Comparison of ENCODE assay signal across 22 cellular contexts in the genomic region with DNA sequence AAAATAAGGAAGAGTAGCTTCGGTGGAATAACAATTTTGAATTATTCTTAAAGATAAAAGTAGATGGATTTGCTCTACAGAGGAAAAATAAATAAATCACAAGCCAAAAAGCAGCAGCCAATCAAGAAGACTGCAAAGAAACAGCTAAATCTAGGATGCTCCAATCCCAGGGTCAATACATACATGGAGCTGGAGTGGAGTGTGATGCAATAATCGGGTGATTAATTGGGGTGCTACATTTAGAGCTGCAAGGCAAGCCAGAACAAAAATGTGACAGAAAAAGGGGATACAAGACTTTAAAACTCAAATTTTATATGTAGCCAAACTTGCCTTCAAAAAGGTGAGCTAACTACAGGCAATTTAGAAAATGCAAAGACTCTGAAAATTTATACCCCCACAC.
A peak's percentile ranks its signal among the peaks of the same experiment; 100 is the strongest.
DNase-seq lines count a peak whose midpoint lies in the region; ATAC-seq, FAIRE-seq and TF ChIP-seq lines count a peak whose summit lies in the region.
"Had no signal": no experiment of that assay in that cellular context is flagged by ENCODE, and none has a peak within 500 bp of the region (broad histone marks: within the 10 kb centered on the region; RNA-seq: fewer than 3 reads in every experiment).

No MANE protein-coding gene starts in this region.

- H2AFZ ChIP-seq in GM23338, result no peak overlapping the region
- no peak overlapping the region for H2AFZ ChIP-seq in IMR-90 (replicated peaks; ENCODE audit: low read length, poor library complexity)
- H2AFZ ChIP-seq in K562 (ENCODE audit: low read depth, low read length), result no peak overlapping the region
- no peak overlapping the region for H2AFZ ChIP-seq in H1 (ENCODE audit: low read length)

- TF ChIP-seq POLR2A in IMR-90 (IDR thresholded peaks at IDR 0.05; ENCODE audit: low read depth, low read length) (no peak), K562 (conservative IDR thresholded peaks at IDR 0.05) (no peak), H1 (IDR thresholded peaks at IDR 0.05; ENCODE audit: control extremely low read depth in 1 of 2, low read depth in 2 of 2, low read length in 2 of 2) (no peak)

- no peak overlapping the region for H2BK20ac ChIP-seq in IMR-90 (ENCODE audit: low read depth, low read length)
- no peak overlapping the region for H2BK20ac ChIP-seq in H1 (ENCODE audit: low read length)

- H2BK5ac ChIP-seq in IMR-90 (ENCODE audit: low read depth, low read length, poor library complexity, severe bottlenecking) (no peak overlapping the region), H1 (ENCODE audit: low read depth, low read length) (no peak overlapping the region)

- no CpG with 5 or more reads among the region's 2 CpGs for WGBS in IMR-90 (ENCODE audit: extremely low coverage in 2 of 2, insufficient read length in 1 of 2), 2 experiments
- WGBS in K562 (ENCODE audit: insufficient coverage, low coverage, missing lambda C conversion rate), result 77% methylated on average over 2 of the region's 2 CpGs
- 94% methylated on average over 2 of the region's 2 CpGs; no CpG with 5 or more reads in 1 of the 2 experiments for WGBS in H1 (ENCODE audit: extremely low coverage in 1 of 2, insufficient coverage in 1 of 2, insufficient read length in 1 of 2, insufficient replicate concordance in 2 of 2, low coverage in 1 of 2, low lambda C conversion rate in 2 of 2, missing lambda C conversion rate in 1 of 2), 2 experiments

- no peaks in the 10 kb centered on the region for H3K23me2 ChIP-seq in H1 (ENCODE audit: low read depth, low read length)

- H3K9me3 ChIP-seq in IMR-90 (ENCODE audit: control insufficient read depth, insufficient read depth, low read length) (peaks cover 2% of the 10 kb centered on the region; the same call in 1 of the 2 replicates), K562 (replicated peaks; ENCODE audit: control insufficient read depth, insufficient read depth, low read depth, low read length) (no peaks in the 10 kb centered on the region), H1 (ENCODE audit: insufficient read depth in 2 of 2, low read depth in 1 of 2, low read length in 1 of 2) (peaks cover 5 to 7% of the 10 kb centered on the region in 2 experiments; a peak in 1 of 4 replicates)
- H3K9me3 ChIP-seq: A549, Caco-2 had no signal

- H4K8ac ChIP-seq in IMR-90 (ENCODE audit: low read depth in 2 of 2, low read length in 2 of 2), result 0 out of 4 replicates have a peak overlapping the region, but pooled peaks of 1 of the 2 experiments have one; percentile 25
- no peak overlapping the region for H4K8ac ChIP-seq in H1 (ENCODE audit: extremely low read depth, insufficient read depth, low read length)

- H4K20me1 ChIP-seq in GM23338 (replicated peaks; ENCODE audit: insufficient read depth), result no peaks in the 10 kb centered on the region
- H4K20me1 ChIP-seq in IMR-90 (ENCODE audit: insufficient read depth, low read length), result peaks cover 8% of the 10 kb centered on the region; the same call in 1 of the 2 replicates
- no peaks in the 10 kb centered on the region for H4K20me1 ChIP-seq in K562 (replicated peaks; ENCODE audit: control insufficient read depth, insufficient read depth, low read length)
- H4K20me1 ChIP-seq in H1 (replicated peaks in 1 of 2; ENCODE audit: control insufficient read depth in 1 of 2, insufficient read depth in 2 of 2, low read length in 2 of 2), result peaks cover 0 to 2% of the 10 kb centered on the region in 2 experiments

- H3K56ac ChIP-seq in IMR-90 (ENCODE audit: extremely low read depth, insufficient read depth, low read length) (no peak overlapping the region), H1 (replicated peaks; ENCODE audit: insufficient read length, low read depth, low read length) (no peak overlapping the region)

- BruUV-seq in IMR-90 (replicated peaks; lab: Mats Ljungman, UMichigan) (no TSS peak), K562 (replicated peaks; lab: Mats Ljungman, UMichigan) (no TSS peak)

- in situ Hi-C loops in IMR-90 (cut with MboI; ENCODE audit: low sequenced_read_pairs), result no loop called here
- in situ Hi-C loops in K562 (cut with MboI), result no loop called here

- no peak overlapping the region for H2AK9ac ChIP-seq in IMR-90 (replicated peaks; ENCODE audit: low read depth, low read length, poor library complexity)

- H3K9me2 ChIP-seq in GM23338 (ENCODE audit: insufficient read depth), result no peaks in the 10 kb centered on the region

- H3K9me1 ChIP-seq in IMR-90 (ENCODE audit: insufficient read depth, low read length) (peaks cover 4% of the 10 kb centered on the region), K562 (ENCODE audit: control insufficient read depth, insufficient read depth, low read length) (no peaks in the 10 kb centered on the region)

- no peak overlapping the region for H4K91ac ChIP-seq in IMR-90 (ENCODE audit: insufficient read depth, low read depth, low read length)
- H4K91ac ChIP-seq in H1 (replicated peaks; ENCODE audit: insufficient read length, low read length), result no peak overlapping the region

- H3K4ac ChIP-seq in IMR-90 (ENCODE audit: low read depth, low read length), result no peak overlapping the region
- no peak overlapping the region for H3K4ac ChIP-seq in H1 (replicated peaks; ENCODE audit: insufficient read length, low read depth, low read length)

- no peak overlapping the region for H3K14ac ChIP-seq in IMR-90 (replicated peaks; ENCODE audit: low read depth, low read length)
- no peak overlapping the region for H3K14ac ChIP-seq in H1 (ENCODE audit: insufficient read length)

- H3K79me1 ChIP-seq in IMR-90 (ENCODE audit: low read depth in 1 of 2, low read length in 2 of 2) (peaks cover 43 to 60% of the 10 kb centered on the region in 2 experiments), H1 (ENCODE audit: low read depth, low read length) (no peaks in the 10 kb centered on the region; the same call in 1 of the 2 replicates)

- peaks cover 7% of the 10 kb centered on the region; the same call in 2 of the 3 replicates for H3K36me3 Mint-ChIP-seq in GM23338 (ENCODE audit: low read depth)
- H3K36me3 Mint-ChIP-seq: CD8-positive, alpha-beta T cell had no signal

- no peaks in the 10 kb centered on the region for H3K36me3 ChIP-seq in GM23338 (ENCODE audit: insufficient read depth)
- no peaks in the 10 kb centered on the region; the same call in 1 of the 2 replicates for H3K36me3 ChIP-seq in IMR-90 (ENCODE audit: control insufficient read depth, insufficient read depth, low read length)
- no peaks in the 10 kb centered on the region for H3K36me3 ChIP-seq in K562 (ENCODE audit: control insufficient read depth, insufficient read depth, low read length)
- H3K36me3 ChIP-seq in H1 (ENCODE audit: control insufficient read depth in 2 of 4, insufficient read depth in 4 of 4, low read length in 3 of 4), result peaks cover 0 to 2% (median 0%) of the 10 kb centered on the region in 4 experiments; a peak in 3 of 8 replicates

- peak overlapping the region; percentile 22 for H3K27ac Mint-ChIP-seq in GM23338
- H3K27ac Mint-ChIP-seq: B cell; CD4-positive, alpha-beta T cell; CD8-positive, alpha-beta T cell had no signal

- H3K4me1 ChIP-seq in GM23338 (ENCODE audit: insufficient read depth), result peaks cover 14% of the 10 kb centered on the region
- no peaks in the 10 kb centered on the region; the same call in 1 of the 2 replicates for H3K4me1 ChIP-seq in IMR-90 (ENCODE audit: control insufficient read depth, insufficient read depth, low read length)
- no peaks in the 10 kb centered on the region for H3K4me1 ChIP-seq in K562 (replicated peaks in 1 of 2; ENCODE audit: control insufficient read depth in 2 of 2, insufficient read depth in 2 of 2, low read length in 2 of 2)
- H3K4me1 ChIP-seq in H1 (replicated peaks in 1 of 4; ENCODE audit: control insufficient read depth in 3 of 4, insufficient read depth in 4 of 4, low read length in 3 of 4), result peaks cover 0 to 5% (median 0%) of the 10 kb centered on the region in 4 experiments; a peak in 1 of 7 replicates
- H3K4me1 ChIP-seq: A549, Caco-2 had no signal

- H3K4me2 ChIP-seq in GM23338, result no peak overlapping the region
- H3K4me2 ChIP-seq in IMR-90 (ENCODE audit: low read depth, low read length), result no peak overlapping the region
- H3K4me2 ChIP-seq in K562 (ENCODE audit: insufficient read depth, low read length), result no peak overlapping the region
- no peak overlapping the region for H3K4me2 ChIP-seq in H1 (ENCODE audit: insufficient read depth in 1 of 2, low read depth in 2 of 2, low read length in 2 of 2)
- H3K4me2 ChIP-seq: A549; BLaER1 treated with 17β-estradiol and CSF1 and Interleukin-3, amounts not matched to agents 10 nM and 100 nM had no signal

- CTCF ChIA-PET in IMR-90 (lab: Yijun Ruan, JAX) (interaction anchor here (0.6 to 1.2 kb wide), 2 partner anchors 12 to 1247 kb away, joined by 3 read pairs; no protein-coding TSS in a partner anchor), K562 (lab: Yijun Ruan, JAX; ENCODE audit: low intra/inter-chr PET ratio) (no interaction called here), H1 (lab: Charles Lee; ENCODE audit: partially characterized antibody) (interaction anchor here (0.6 to 1.8 kb wide), 3 partner anchors 9 to 1211 kb away, joined by 3 to 10 read pairs (median 3); no protein-coding TSS in a partner anchor)

- H3K9me3 Mint-ChIP-seq in GM23338, result no peaks in the 10 kb centered on the region; the same call in 2 of the 3 replicates
- H3K9me3 Mint-ChIP-seq: CD4-positive, alpha-beta T cell had no signal

- no peak for TF ChIP-seq RAD21 in IMR-90 (IDR thresholded peaks at IDR 0.05; ENCODE audit: low read length)
- no peak for TF ChIP-seq RAD21 in K562 (CRISPR knock-in tag; conservative IDR thresholded peaks at IDR 0.05 in 1 of 2, IDR thresholded peaks at IDR 0.05 in 1 of 2)
- TF ChIP-seq RAD21 in H1 (IDR thresholded peaks at IDR 0.05 in 1 of 2, conservative IDR thresholded peaks at IDR 0.05 in 1 of 2; ENCODE audit: low read depth in 2 of 2, low read length in 2 of 2), result no peak

- dilution Hi-C loops in IMR-90 (cut with HindIII; ENCODE audit: low sequenced_read_pairs, unreplicated experiment), result no loop called here

- H3K18ac ChIP-seq in IMR-90 (ENCODE audit: low read depth, low read length), result no peak overlapping the region
- H3K18ac ChIP-seq in H1 (ENCODE audit: extremely low read depth, low read length), result no peak overlapping the region

- no peak overlapping the region for H2BK12ac ChIP-seq in H1 (ENCODE audit: low read depth, low read length)

- H2BK120ac ChIP-seq in IMR-90 (ENCODE audit: low read depth, low read length) (no peak overlapping the region), H1 (replicated peaks; ENCODE audit: low read depth, low read length) (no peak overlapping the region)

- FAIRE-seq in K562 (lab: Jason Lieb, UNC) (no peak), H1 (lab: Jason Lieb, UNC) (no peak)
- FAIRE-seq: A549, G401.6, GM12891 had no signal

- no peak overlapping the region for H2AK5ac ChIP-seq in IMR-90 (ENCODE audit: low read depth, low read length)
- H2AK5ac ChIP-seq in H1 (ENCODE audit: low read depth, low read length), result no peak overlapping the region

- H3K27me3 Mint-ChIP-seq in GM23338 (ENCODE audit: insufficient read depth, low read depth, poor library complexity), result peaks cover 9% of the 10 kb centered on the region
- H3K27me3 Mint-ChIP-seq: B cell; CD4-positive, alpha-beta T cell had no signal

- no peak overlapping the region for H4K5ac ChIP-seq in IMR-90 (ENCODE audit: low read depth, low read length)
- H4K5ac ChIP-seq in H1 (ENCODE audit: insufficient read length, low read depth, low read length), result no peak overlapping the region

- peaks cover 36% of the 10 kb centered on the region for H3K4me1 Mint-ChIP-seq in GM23338

- intact Hi-C loops in IMR-90 (cut with micrococcal nuclease), result no loop called here
- intact Hi-C loops in K562 (cut with micrococcal nuclease), result no loop called here

- H3F3A ChIP-seq in GM23338 (replicated peaks; ENCODE audit: low read depth), result no peaks in the 10 kb centered on the region

- H3K79me2 ChIP-seq in GM23338 (replicated peaks; ENCODE audit: insufficient read depth) (peaks cover 62% of the 10 kb centered on the region), K562 (ENCODE audit: control insufficient read depth, insufficient read depth, low read length) (no peaks in the 10 kb centered on the region), H1 (ENCODE audit: control insufficient read depth in 1 of 2, insufficient read depth in 2 of 2, low read length in 2 of 2) (peaks cover 0 to 72% of the 10 kb centered on the region in 2 experiments; a peak in 2 of 4 replicates)

- no peak overlapping the region for H3K23ac ChIP-seq in IMR-90 (ENCODE audit: low read depth, low read length)
- H3K23ac ChIP-seq in H1 (ENCODE audit: insufficient read length), result no peak overlapping the region

- H3K9ac ChIP-seq in IMR-90 (ENCODE audit: low read depth, low read length) (no peak overlapping the region), K562 (ENCODE audit: insufficient read depth in 1 of 2, low read depth in 2 of 2, low read length in 2 of 2) (no peak overlapping the region), H1 (replicated peaks in 1 of 4; ENCODE audit: extremely low read depth in 1 of 4, low read depth in 3 of 4, low read length in 3 of 4) (no peak overlapping the region)
- H3K9ac ChIP-seq: BLaER1 treated with 17β-estradiol and CSF1 and Interleukin-3, amounts not matched to agents 10 nM and 100 nM had no signal

- POLR2A ChIA-PET in IMR-90 (lab: Charles Lee; ENCODE audit: unreplicated experiment), result no interaction called here
- POLR2A ChIA-PET in K562 (lab: Yijun Ruan, JAX), result no interaction called here
- POLR2A ChIA-PET in H1 (lab: Charles Lee; ENCODE audit: partially characterized antibody), result no interaction called here

- ATAC-seq in GM23338 (no peak), IMR-90 (ENCODE audit: low read depth) (no peak), K562 (no peak), GM18520 (IDR thresholded peaks at IDR 0.05; ENCODE audit: unreplicated experiment) (no peak)
- ATAC-seq: A549; CD8-positive, alpha-beta T cell had no signal

- H3K4me3 Mint-ChIP-seq in GM23338, result no peak overlapping the region
- H3K4me3 Mint-ChIP-seq: B cell; CD4-positive, alpha-beta T cell; CD8-positive, alpha-beta T cell had no signal

- no peaks in the 10 kb centered on the region for H3K27me3 ChIP-seq in GM23338 (ENCODE audit: insufficient read depth)
- no peaks in the 10 kb centered on the region for H3K27me3 ChIP-seq in IMR-90 (ENCODE audit: control insufficient read depth, insufficient read depth, low read length)
- H3K27me3 ChIP-seq in K562 (ENCODE audit: control insufficient read depth in 2 of 2, insufficient read depth in 2 of 2, low read length in 2 of 2), result no peaks in the 10 kb centered on the region
- peaks cover 0 to 1% (median 0%) of the 10 kb centered on the region in 4 experiments; a peak in 1 of 7 replicates for H3K27me3 ChIP-seq in H1 (replicated peaks in 1 of 4; ENCODE audit: control insufficient read depth in 3 of 4, extremely low read depth in 1 of 4, insufficient read depth in 3 of 4, low read length in 3 of 4)
- H3K27me3 ChIP-seq: BLaER1 treated with 17β-estradiol and CSF1 and Interleukin-3, amounts not matched to agents 10 nM and 100 nM had no signal

- H3K27ac ChIP-seq in GM23338 (ENCODE audit: low read depth), result no peak overlapping the region
- H3K27ac ChIP-seq in IMR-90 (ENCODE audit: insufficient read depth, low read length), result no peak overlapping the region
- no peak overlapping the region for H3K27ac ChIP-seq in K562 (ENCODE audit: extremely low read depth, low read depth, low read length)
- H3K27ac ChIP-seq in H1 (ENCODE audit: low read depth, low read length), result no peak overlapping the region
- H3K27ac ChIP-seq: 22Rv1; A549; BLaER1 treated with 17β-estradiol and CSF1 and Interleukin-3, amounts not matched to agents 10 nM and 100 nM; C4-2B had no signal

- DNase-seq in GM23338 (ENCODE audit: low spot score) (no peak), IMR-90 (no peak), K562 (ENCODE audit: extremely low read depth in 1 of 4, low spot score in 3 of 4) (no peak), H1 (ENCODE audit: low read depth in 1 of 2, low spot score in 2 of 2) (no peak), NCI-H345 (lab: John Stamatoyannopoulos, UW) (no peak), RPMI8226 (no peak)
- DNase-seq in activated naive CD4-positive, alpha-beta T cell treated with Interleukin-2 at 50 U/mL for 16 hours, result no peak
- DNase-seq: AML-193; Caco-2; Calu3; CD4-positive, alpha-beta T cell; CD8-positive, alpha-beta T cell; DMS79 treated with DMSO at 0.1 percent for 48 hours; GF-D8 had no signal

- TF ChIP-seq EP300 in K562 (IDR thresholded peaks at IDR 0.05; ENCODE audit: low read length) (no peak), H1 (IDR thresholded peaks at IDR 0.05; ENCODE audit: borderline replicate concordance in 1 of 2, low read depth in 2 of 2, low read length in 2 of 2) (no peak)

- H2BK15ac ChIP-seq in IMR-90 (ENCODE audit: low read depth, low read length), result no peak overlapping the region
- no peak overlapping the region for H2BK15ac ChIP-seq in H1 (ENCODE audit: low read length)

- TF ChIP-seq CTCF in GM23338 (conservative IDR thresholded peaks at IDR 0.05; ENCODE audit: low read depth in 2 of 2) (no peak), IMR-90 (conservative IDR thresholded peaks at IDR 0.05; ENCODE audit: low read depth, low read length) (no peak), K562 (IDR thresholded peaks at IDR 0.05 in 2 of 3, conservative IDR thresholded peaks at IDR 0.05 in 1 of 3; ENCODE audit: insufficient read depth in 2 of 3, low read depth in 1 of 3, low read length in 3 of 3) (no peak), H1 (IDR thresholded peaks at IDR 0.05; ENCODE audit: control extremely low read depth in 1 of 3, insufficient read depth in 1 of 3, low read depth in 1 of 3, low read length in 3 of 3) (no peak)

- H3K4me3 ChIP-seq in GM23338 (no peak overlapping the region), IMR-90 (ENCODE audit: insufficient read depth, low read depth, low read length) (no peak overlapping the region), K562 (no peak overlapping the region), H1 (ENCODE audit: extremely low read depth in 1 of 4, insufficient read depth in 2 of 4, low read depth in 3 of 4, low read length in 4 of 4) (no peak overlapping the region)
- H3K4me3 ChIP-seq: A549; BLaER1 treated with 17β-estradiol and CSF1 and Interleukin-3, amounts not matched to agents 10 nM and 100 nM had no signal
